In the genomic region with DNA sequence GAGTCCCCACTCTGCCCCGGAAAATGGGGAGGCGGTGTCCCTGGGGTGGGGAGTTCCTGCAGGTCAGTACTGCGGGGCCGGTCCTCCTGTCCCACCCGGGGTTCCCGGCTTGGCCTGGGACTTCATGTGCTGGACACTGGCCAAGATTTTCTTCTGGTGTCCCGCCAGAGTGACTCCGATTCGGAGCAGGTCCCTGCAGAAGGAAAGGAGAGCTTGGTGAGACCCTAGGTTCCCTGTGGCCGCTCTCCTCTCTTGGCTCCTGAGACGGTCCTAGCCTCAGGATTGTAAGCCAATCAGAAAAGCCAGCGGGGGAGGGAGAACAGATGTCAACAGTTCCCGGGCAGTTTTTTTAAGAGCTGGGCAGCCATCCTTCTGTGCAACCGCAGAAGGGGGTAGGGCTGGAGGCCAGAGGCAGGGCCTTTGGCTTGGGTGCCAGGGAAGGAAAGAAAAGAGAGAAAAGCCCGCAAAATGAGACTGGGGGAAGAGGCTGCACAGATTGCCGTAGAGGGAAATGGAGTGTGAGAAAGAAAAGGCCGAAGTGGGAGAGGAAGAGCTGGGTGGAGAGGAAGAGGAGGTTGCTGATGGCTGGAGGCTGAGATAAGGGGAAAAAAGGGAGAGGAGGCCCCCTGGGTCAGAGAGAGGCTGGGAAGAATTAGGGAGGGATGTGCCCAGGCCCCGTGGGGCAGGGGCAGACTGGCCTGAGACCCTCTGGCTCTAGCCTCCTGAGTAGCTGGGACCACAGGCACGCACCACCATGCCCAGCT, we compare ENCODE assay signal across 8 cellular contexts. TPM values are rescaled to one million over a fixed set of nuclear protein-coding genes. Genes with fewer than 3 reads are reported as not detected.
A peak's percentile ranks its signal among the peaks of the same experiment; 100 is the strongest.
DNase-seq lines count a peak whose midpoint lies in the region; ATAC-seq and TF ChIP-seq lines count a peak whose summit lies in the region.

No MANE protein-coding gene starts in this region.

- peak overlapping the region in 1 of 2 donors; percentile 10 for H3K4me3 ChIP-seq in right atrium auricular region

- H3K27me3 ChIP-seq in right atrium auricular region = no peaks in the 10 kb centered on the region

- peaks cover 0 to 49% of the 10 kb centered on the region in 2 donors for H3K4me1 ChIP-seq in right atrium auricular region

- DNase-seq in EH (ENCODE audit: low read depth) (peak; percentile 91), NCI-H526 (lab: John Stamatoyannopoulos, UW) (peak; percentile 84 to 95), amygdala (lab: John Stamatoyannopoulos, UW) (peak in 50 of 56 donors; percentile 2 to 86 (median 54)), right atrium auricular region (ENCODE audit: low spot score) (peak; percentile 84), retina (peak; percentile 70)
- no peak for DNase-seq in stimulated activated naive CD4-positive, alpha-beta T cell (lab: John Stamatoyannopoulos, UW)

- ATAC-seq in GM19397 (IDR thresholded peaks at IDR 0.05; ENCODE audit: unreplicated experiment) = peak; percentile 91
- ATAC-seq in HG03432 (IDR thresholded peaks at IDR 0.05; ENCODE audit: unreplicated experiment) = peak; percentile 92

- H3K27ac ChIP-seq in right atrium auricular region = peak overlapping the region; percentile 54 to 55

- H3K9me3 ChIP-seq in right atrium auricular region = no peaks in the 10 kb centered on the region

- TF ChIP-seq CTCF in right atrium auricular region (IDR thresholded peaks at IDR 0.05) = no peak

- peaks cover 43% of the 10 kb centered on the region for H3K36me3 ChIP-seq in right atrium auricular region

RNA-seq across cellular contexts. Expression of gene EPHB4, which starts 23.7 kb away (rescaled TPM):
- total RNA-seq in right atrium auricular region = 10 to 100 TPM; 25.0 to 64.6 TPM

RNA-seq across cellular contexts. Expression of gene SLC12A9, which starts 48.9 kb away (rescaled TPM):
- total RNA-seq in right atrium auricular region = 1 to 10 TPM; 5.0 to 9.0 TPM

Comparison
In these comparisons a context has a peak if more than half of its experiments do, and no peak if none do; other contexts are left out.
1. DNase-seq: peak in EH (single experiment), NCI-H526 (2 of 2), amygdala (50 of 56), right atrium auricular region (single experiment) and retina (single experiment); none in stimulated activated naive CD4-positive, alpha-beta T cell (0 of 6).